Comparison of ENCODE assay signal across 8 cellular contexts in the genomic region with DNA sequence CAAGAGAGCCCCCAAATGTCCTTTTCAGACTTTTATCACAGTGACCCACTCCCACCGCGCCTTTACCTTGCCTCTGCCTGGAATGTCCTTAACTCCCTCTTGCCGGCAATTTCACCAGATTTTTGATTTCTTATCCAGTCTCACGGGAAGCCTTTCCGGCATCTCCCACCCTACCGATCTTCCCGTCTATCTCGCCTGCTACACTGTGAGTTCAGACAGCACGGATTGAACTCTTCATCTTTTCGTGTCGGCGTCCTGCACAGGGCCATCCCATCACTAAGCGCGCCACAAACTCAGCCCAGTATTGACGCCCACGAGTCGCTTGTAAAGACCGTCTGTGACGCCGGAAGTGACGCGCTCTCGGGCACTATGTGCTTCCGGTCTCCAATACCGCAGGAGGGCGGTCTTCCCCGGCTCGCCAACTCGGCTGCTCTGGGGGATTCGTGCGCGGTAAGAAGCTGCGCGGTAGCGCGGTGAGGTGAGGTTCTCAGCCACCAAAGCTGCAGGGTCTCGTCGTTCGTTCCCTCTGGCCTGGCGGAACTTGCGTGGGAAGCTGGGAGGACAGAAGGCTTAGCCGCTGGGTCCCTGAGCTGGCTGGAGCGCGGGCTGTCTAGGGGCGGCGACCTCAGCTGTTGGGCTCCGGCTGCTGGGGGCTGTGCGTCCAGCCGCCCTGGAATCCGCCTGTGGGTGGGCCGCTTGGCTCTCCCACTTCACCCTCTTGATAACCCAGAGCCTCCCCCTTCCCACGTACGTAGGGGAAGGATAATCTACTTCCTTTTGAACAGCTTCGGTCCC. TPM values are rescaled to one million over a fixed set of nuclear protein-coding genes. Genes with fewer than 3 reads are reported as not detected.
DNase-seq lines count a peak whose midpoint lies in the region; ATAC-seq and TF ChIP-seq lines count a peak whose summit lies in the region.

A gene with protein sequence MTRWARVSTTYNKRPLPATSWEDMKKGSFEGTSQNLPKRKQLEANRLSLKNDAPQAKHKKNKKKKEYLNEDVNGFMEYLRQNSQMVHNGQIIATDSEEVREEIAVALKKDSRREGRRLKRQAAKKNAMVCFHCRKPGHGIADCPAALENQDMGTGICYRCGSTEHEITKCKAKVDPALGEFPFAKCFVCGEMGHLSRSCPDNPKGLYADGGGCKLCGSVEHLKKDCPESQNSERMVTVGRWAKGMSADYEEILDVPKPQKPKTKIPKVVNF (plus strand): TSS at position 367 of the 795 bp plus-strand sequence. CDS start 3,171 bp downstream, outside the sequence.

- POLR2A ChIA-PET in AG04450 (lab: Yijun Ruan, JAX) = interaction anchor here (0.8 to 3.7 kb wide), 5 partner anchors 13 to 551 kb away, joined by 3 to 25 read pairs (median 5); a partner anchor contains a TSS

- intact Hi-C loops in breast epithelium (cut with DNase I; ENCODE audit: low total_unique reads) = no loop called here

- H3K36me3 ChIP-seq in breast epithelium = no peaks in the 10 kb centered on the region
- peaks cover 0 to 9% (median 7%) of the 10 kb centered on the region in 3 donors for H3K36me3 ChIP-seq in skeletal muscle tissue (ENCODE audit: control insufficient read depth in 3 of 3, insufficient read depth in 3 of 3, low read length in 3 of 3)

- CTCF ChIA-PET in AG04450 (lab: Charles Lee) = interaction anchor here (0.6 to 3.2 kb wide), 8 partner anchors 9 to 925 kb away, joined by 3 to 23 read pairs (median 5); no protein-coding TSS in a partner anchor

- peak; percentile 78 for TF ChIP-seq POLR2A in breast epithelium (IDR thresholded peaks at IDR 0.05)

- no peaks in the 10 kb centered on the region; the same call in 1 of the 2 replicates for H3K9me3 ChIP-seq in AG04450 (ENCODE audit: control insufficient read depth, insufficient read depth, low read length)
- no peaks in the 10 kb centered on the region for H3K9me3 ChIP-seq in breast epithelium
- no peaks in the 10 kb centered on the region for H3K9me3 ChIP-seq in iPS-18c (ENCODE audit: control insufficient read depth, insufficient read depth, low read length)
- H3K9me3 ChIP-seq in skeletal muscle tissue (ENCODE audit: control insufficient read depth in 3 of 3, low read length in 3 of 3) = no peaks in the 10 kb centered on the region

- H3K9ac ChIP-seq in skeletal muscle tissue (ENCODE audit: low read depth in 1 of 3, low read length in 3 of 3) = peak within 1 kb of the TSS; percentile 89 to 96 (median 94)

- peak within 1 kb of the TSS; percentile 97 for H3K27ac ChIP-seq in AG04450 (ENCODE audit: low read depth, low read length)
- peak within 1 kb of the TSS; percentile 83 for H3K27ac ChIP-seq in VCaP
- peak within 1 kb of the TSS; percentile 94 to 97 for H3K27ac ChIP-seq in breast epithelium
- H3K27ac ChIP-seq in skeletal muscle tissue (ENCODE audit: low read depth, low read length) = peak within 1 kb of the TSS; percentile 84

- peak; percentile 84 for DNase-seq in AG04450 (ENCODE audit: low read depth, low spot score)
- DNase-seq in NCI-H2196 treated with DMSO at 0.1 percent for 48 hours (lab: John Stamatoyannopoulos, UW; ENCODE audit: unreplicated experiment) = peak; percentile 27
- DNase-seq in breast epithelium (ENCODE audit: low spot score in 2 of 2) = peak; percentile 91

- H3K27me3 ChIP-seq in AG04450 (ENCODE audit: control insufficient read depth, insufficient read depth, low read length) (no peaks in the 10 kb centered on the region), breast epithelium (no peaks in the 10 kb centered on the region), skeletal muscle tissue (ENCODE audit: control insufficient read depth in 3 of 3, insufficient read depth in 3 of 3, low read length in 3 of 3) (no peaks in the 10 kb centered on the region)

- H3K4me3 ChIP-seq in AG04450 (ENCODE audit: low read depth, low read length) (peak within 1 kb of the TSS; percentile 99), breast epithelium (peak within 1 kb of the TSS; percentile 65 to 94 (median 92)), iPS-18c (ENCODE audit: insufficient read depth, low read depth, low read length) (peak within 1 kb of the TSS; percentile 82), skeletal muscle tissue (ENCODE audit: low read length in 3 of 3) (peak within 1 kb of the TSS; percentile 88 to 99 (median 94))

- TF ChIP-seq CTCF in AG04450 (IDR thresholded peaks at IDR 0.05; ENCODE audit: low read depth, low read length) (peak; percentile 39), VCaP (conservative IDR thresholded peaks at IDR 0.05) (peak; percentile 28), breast epithelium (IDR thresholded peaks at IDR 0.05) (no peak)

- ATAC-seq in GM18868 (IDR thresholded peaks at IDR 0.05; ENCODE audit: unreplicated experiment) (peak; percentile 95), HG03108 (IDR thresholded peaks at IDR 0.05; ENCODE audit: unreplicated experiment) (peak; percentile 99)

- H3K4me1 ChIP-seq in breast epithelium (peaks cover 0 to 5% of the 10 kb centered on the region in 2 donors), skeletal muscle tissue (ENCODE audit: control insufficient read depth in 3 of 3, insufficient read depth in 3 of 3, low read length in 3 of 3) (peaks cover 10 to 29% (median 14%) of the 10 kb centered on the region in 3 donors)

RNA-seq across cellular contexts. Expression of the gene that starts here (rescaled TPM):
- 23.3 and 35.4 TPM in 2 replicates for polyA plus RNA-seq in AG04450 (2011; rRNA removed)
- 11.3 and 13.2 TPM in 2 replicates for polyA minus RNA-seq in AG04450 (2011; rRNA and poly(A)+ RNA removed)
- total RNA-seq in breast epithelium (10 to 100 TPM; 18.7 to 34.4 (median 19.2) TPM), skeletal muscle tissue (16.2 TPM)

Comparison
In these comparisons a context has a peak if more than half of its experiments do, and no peak if none do; other contexts are left out.
1. Peak in every context shown above with its lines: DNase-seq, ATAC-seq, H3K4me3 ChIP-seq and H3K27ac ChIP-seq.
2. DNase-seq: peak in every context shown above with its lines; median percentile 91 in breast epithelium; 84 in AG04450; 27 in NCI-H2196 treated with DMSO at 0.1 percent for 48 hours.
3. CTCF ChIP-seq: peak in AG04450 (single experiment) and VCaP (single experiment); none in breast epithelium (0 of 3).